23 cellular contexts compared by ENCODE assay signal in the genomic region with DNA sequence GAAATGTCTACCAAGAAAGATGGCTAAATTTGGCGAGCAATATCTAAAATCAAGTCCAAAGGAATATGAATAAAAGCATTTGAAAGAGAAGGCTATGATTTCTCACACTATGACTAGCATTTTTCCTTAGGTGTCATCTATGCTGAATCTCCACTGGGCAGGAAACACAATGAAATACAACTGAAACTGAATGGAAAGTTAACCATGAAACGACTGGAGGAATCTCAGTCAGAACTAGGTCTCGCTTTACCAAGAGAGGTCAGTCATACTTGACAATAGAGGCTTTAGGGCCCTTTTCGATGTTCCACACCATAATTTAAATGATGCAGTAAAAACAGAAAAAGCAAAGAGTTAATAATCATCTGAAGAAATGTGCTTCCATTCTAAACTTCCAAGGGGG.
"Had no signal": no experiment of that assay in that cellular context is flagged by ENCODE, and none has a peak within 500 bp of the region (broad histone marks: within the 10 kb centered on the region; RNA-seq: fewer than 3 reads in every experiment).

No MANE protein-coding gene starts in this region.

- H3K27me3 Mint-ChIP-seq: memory B cell; natural killer cell treated with Interleukin-12 subunit alpha and Interleukin-12 subunit beta and Interleukin-15 and Interleukin-18, amount 100 ng/mL, for 72 hours; progenitor cell of endocrine pancreas; stimulated activated naive CD8-positive, alpha-beta T cell treated with anti-CD3 and anti-CD28 coated beads, Interleukin-15, Interleukin-2, amounts not matched to agents 100 ng/mL and 50 ng/mL, for 24 hours had no signal

- H3K9me3 ChIP-seq: colonic mucosa, left ventricle myocardium inferior, lower lobe of right lung, pancreas, right lobe of liver, tibial artery, upper lobe of left lung, uterus had no signal

- H3K4me1 ChIP-seq: colonic mucosa, left ventricle myocardium inferior, lower lobe of right lung, tibial artery, upper lobe of left lung, uterus had no signal

- H3K27ac Mint-ChIP-seq: immature natural killer cell; memory B cell; natural killer cell treated with Interleukin-12 subunit alpha and Interleukin-12 subunit beta and Interleukin-15 and Interleukin-18, amount 100 ng/mL, for 72 hours; progenitor cell of endocrine pancreas; stimulated activated effector memory CD8-positive, alpha-beta T cell treated with anti-CD3 and anti-CD28 coated beads, Interleukin-12 subunit alpha, Interleukin-12 subunit beta, amount 100 ng/mL, for 72 hours; stimulated activated naive CD8-positive, alpha-beta T cell treated with anti-CD3 and anti-CD28 coated beads, Interleukin-15, Interleukin-2, amounts not matched to agents 100 ng/mL and 50 ng/mL, for 24 hours had no signal

- ATAC-seq: esophagus mucosa; left cardiac atrium; lower lobe of right lung; natural killer cell treated with Interleukin-12 subunit alpha and Interleukin-12 subunit beta and Interleukin-15 and Interleukin-18, amount 100 ng/mL, for 72 hours; pancreas; right lobe of liver; stimulated activated effector memory CD8-positive, alpha-beta T cell treated with anti-CD3 and anti-CD28 coated beads, Interleukin-12 subunit alpha, Interleukin-12 subunit beta, amount 100 ng/mL, for 72 hours had no signal

- DNase-seq: colonic mucosa; effector CD4-positive, alpha-beta T cell; immature natural killer cell; left cardiac atrium; left ventricle myocardium inferior; lower lobe of right lung; midbrain; occipital lobe; pancreas; retina; right lobe of liver; stimulated activated CD4-positive, alpha-beta T cell treated with anti-CD3 and anti-CD28 coated beads, Interleukin-4, amount 100 ng/mL, for 1 hour; stimulated activated CD8-positive, alpha-beta memory T cell treated with anti-CD3 and anti-CD28 coated beads, Interleukin-4, amount 100 ng/mL, for 48 hours; tibial artery; upper lobe of left lung; uterus had no signal

- H3K27me3 ChIP-seq: colonic mucosa, pancreas, right lobe of liver, tibial artery, upper lobe of left lung, uterus had no signal

- FAIRE-seq: keratinocyte, pancreas had no signal

- H3K27ac ChIP-seq: colonic mucosa, left ventricle myocardium inferior, lower lobe of right lung, pancreas, right lobe of liver, tibial artery, upper lobe of left lung, uterus had no signal

- H3K4me1 Mint-ChIP-seq: immature natural killer cell; stimulated activated effector memory CD8-positive, alpha-beta T cell treated with anti-CD3 and anti-CD28 coated beads, Interleukin-12 subunit alpha, Interleukin-12 subunit beta, amount 100 ng/mL, for 72 hours had no signal

- H3K9me3 Mint-ChIP-seq: memory B cell; natural killer cell treated with Interleukin-12 subunit alpha and Interleukin-12 subunit beta and Interleukin-15 and Interleukin-18, amount 100 ng/mL, for 72 hours; stimulated activated effector memory CD8-positive, alpha-beta T cell treated with anti-CD3 and anti-CD28 coated beads, Interleukin-12 subunit alpha, Interleukin-12 subunit beta, amount 100 ng/mL, for 72 hours; stimulated activated naive CD8-positive, alpha-beta T cell treated with anti-CD3 and anti-CD28 coated beads, Interleukin-15, Interleukin-2, amounts not matched to agents 100 ng/mL and 50 ng/mL, for 24 hours had no signal

- H3K36me3 Mint-ChIP-seq: immature natural killer cell; memory B cell; natural killer cell treated with Interleukin-12 subunit alpha and Interleukin-12 subunit beta and Interleukin-15 and Interleukin-18, amount 100 ng/mL, for 72 hours; stimulated activated effector memory CD8-positive, alpha-beta T cell treated with anti-CD3 and anti-CD28 coated beads, Interleukin-12 subunit alpha, Interleukin-12 subunit beta, amount 100 ng/mL, for 72 hours had no signal

- H3K36me3 ChIP-seq: colonic mucosa, left ventricle myocardium inferior, lower lobe of right lung, pancreas, right lobe of liver, tibial artery, upper lobe of left lung, uterus had no signal

- H3K4me3 Mint-ChIP-seq: immature natural killer cell; memory B cell; natural killer cell treated with Interleukin-12 subunit alpha and Interleukin-12 subunit beta and Interleukin-15 and Interleukin-18, amount 100 ng/mL, for 72 hours; stimulated activated effector memory CD8-positive, alpha-beta T cell treated with anti-CD3 and anti-CD28 coated beads, Interleukin-12 subunit alpha, Interleukin-12 subunit beta, amount 100 ng/mL, for 72 hours; stimulated activated naive CD8-positive, alpha-beta T cell treated with anti-CD3 and anti-CD28 coated beads, Interleukin-15, Interleukin-2, amounts not matched to agents 100 ng/mL and 50 ng/mL, for 24 hours had no signal

- H3K4me3 ChIP-seq: colonic mucosa, left ventricle myocardium inferior, lower lobe of right lung, pancreas, right lobe of liver, tibial artery, upper lobe of left lung, uterus had no signal
